1 cellular context compared by ENCODE assay signal in the genomic region with DNA sequence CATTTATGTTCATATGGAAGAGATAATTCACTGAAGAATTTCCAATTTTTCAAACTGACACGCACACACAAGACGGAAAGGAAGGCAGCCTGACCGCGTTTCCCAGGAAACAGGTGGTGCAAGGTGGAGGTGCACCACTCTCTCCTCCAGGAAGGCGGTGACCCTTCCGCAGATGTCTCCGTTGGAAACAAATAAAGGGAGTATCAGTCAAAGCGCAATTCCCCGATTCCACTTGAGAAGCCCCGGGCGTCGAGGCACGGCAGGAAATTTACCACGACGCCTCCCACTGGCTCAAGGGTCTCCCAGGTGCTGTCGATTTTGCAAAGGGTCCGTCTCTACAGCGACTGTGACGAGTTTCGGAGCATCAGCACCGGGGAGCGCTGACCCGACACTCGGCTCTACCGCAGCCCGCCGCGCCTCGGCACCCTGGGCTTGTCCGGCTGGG.
TF ChIP-seq lines count a peak whose summit lies in the region.

No MANE protein-coding gene starts in this region.

TF ChIP-seq in K562, 482 proteins besides CTCF, POLR2A, EP300 and RAD21 (continues in another document):
- TF ChIP-seq, protein P1, sequence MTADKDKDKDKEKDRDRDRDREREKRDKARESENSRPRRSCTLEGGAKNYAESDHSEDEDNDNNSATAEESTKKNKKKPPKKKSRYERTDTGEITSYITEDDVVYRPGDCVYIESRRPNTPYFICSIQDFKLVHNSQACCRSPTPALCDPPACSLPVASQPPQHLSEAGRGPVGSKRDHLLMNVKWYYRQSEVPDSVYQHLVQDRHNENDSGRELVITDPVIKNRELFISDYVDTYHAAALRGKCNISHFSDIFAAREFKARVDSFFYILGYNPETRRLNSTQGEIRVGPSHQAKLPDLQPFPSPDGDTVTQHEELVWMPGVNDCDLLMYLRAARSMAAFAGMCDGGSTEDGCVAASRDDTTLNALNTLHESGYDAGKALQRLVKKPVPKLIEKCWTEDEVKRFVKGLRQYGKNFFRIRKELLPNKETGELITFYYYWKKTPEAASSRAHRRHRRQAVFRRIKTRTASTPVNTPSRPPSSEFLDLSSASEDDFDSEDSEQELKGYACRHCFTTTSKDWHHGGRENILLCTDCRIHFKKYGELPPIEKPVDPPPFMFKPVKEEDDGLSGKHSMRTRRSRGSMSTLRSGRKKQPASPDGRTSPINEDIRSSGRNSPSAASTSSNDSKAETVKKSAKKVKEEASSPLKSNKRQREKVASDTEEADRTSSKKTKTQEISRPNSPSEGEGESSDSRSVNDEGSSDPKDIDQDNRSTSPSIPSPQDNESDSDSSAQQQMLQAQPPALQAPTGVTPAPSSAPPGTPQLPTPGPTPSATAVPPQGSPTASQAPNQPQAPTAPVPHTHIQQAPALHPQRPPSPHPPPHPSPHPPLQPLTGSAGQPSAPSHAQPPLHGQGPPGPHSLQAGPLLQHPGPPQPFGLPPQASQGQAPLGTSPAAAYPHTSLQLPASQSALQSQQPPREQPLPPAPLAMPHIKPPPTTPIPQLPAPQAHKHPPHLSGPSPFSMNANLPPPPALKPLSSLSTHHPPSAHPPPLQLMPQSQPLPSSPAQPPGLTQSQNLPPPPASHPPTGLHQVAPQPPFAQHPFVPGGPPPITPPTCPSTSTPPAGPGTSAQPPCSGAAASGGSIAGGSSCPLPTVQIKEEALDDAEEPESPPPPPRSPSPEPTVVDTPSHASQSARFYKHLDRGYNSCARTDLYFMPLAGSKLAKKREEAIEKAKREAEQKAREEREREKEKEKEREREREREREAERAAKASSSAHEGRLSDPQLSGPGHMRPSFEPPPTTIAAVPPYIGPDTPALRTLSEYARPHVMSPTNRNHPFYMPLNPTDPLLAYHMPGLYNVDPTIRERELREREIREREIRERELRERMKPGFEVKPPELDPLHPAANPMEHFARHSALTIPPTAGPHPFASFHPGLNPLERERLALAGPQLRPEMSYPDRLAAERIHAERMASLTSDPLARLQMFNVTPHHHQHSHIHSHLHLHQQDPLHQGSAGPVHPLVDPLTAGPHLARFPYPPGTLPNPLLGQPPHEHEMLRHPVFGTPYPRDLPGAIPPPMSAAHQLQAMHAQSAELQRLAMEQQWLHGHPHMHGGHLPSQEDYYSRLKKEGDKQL (CRISPR knock-in tag; IDR thresholded peaks at IDR 0.05; ENCODE audit: borderline replicate concordance), result no peak
- 0 out of 2 replicates have a peak, but pooled peaks have one; percentile 25 for TF ChIP-seq CBX1 (IDR thresholded peaks at IDR 0.05; ENCODE audit: low read depth)
- TF ChIP-seq PHB2 (IDR thresholded peaks at IDR 0.05; ENCODE audit: low read depth), result no peak
- no peak for TF ChIP-seq NCOA1 (IDR thresholded peaks at IDR 0.05; ENCODE audit: low read depth)
- TF ChIP-seq, protein P2, sequence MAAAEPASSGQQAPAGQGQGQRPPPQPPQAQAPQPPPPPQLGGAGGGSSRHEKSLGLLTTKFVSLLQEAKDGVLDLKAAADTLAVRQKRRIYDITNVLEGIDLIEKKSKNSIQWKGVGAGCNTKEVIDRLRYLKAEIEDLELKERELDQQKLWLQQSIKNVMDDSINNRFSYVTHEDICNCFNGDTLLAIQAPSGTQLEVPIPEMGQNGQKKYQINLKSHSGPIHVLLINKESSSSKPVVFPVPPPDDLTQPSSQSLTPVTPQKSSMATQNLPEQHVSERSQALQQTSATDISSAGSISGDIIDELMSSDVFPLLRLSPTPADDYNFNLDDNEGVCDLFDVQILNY (CRISPR knock-in tag; IDR thresholded peaks at IDR 0.05), result 0 out of 2 replicates have a peak, but pooled peaks have one; percentile 6
- TF ChIP-seq ZNF507 (tag; conservative IDR thresholded peaks at IDR 0.05), result no peak
- no peak for TF ChIP-seq TGIF2 (CRISPR knock-in tag; IDR thresholded peaks at IDR 0.05)
- TF ChIP-seq HDAC1 (IDR thresholded peaks at IDR 0.05), result no peak
- no peak for TF ChIP-seq ASH1L (IDR thresholded peaks at IDR 0.05; ENCODE audit: borderline replicate concordance, low read depth, partially characterized antibody)
- TF ChIP-seq, protein P3, sequence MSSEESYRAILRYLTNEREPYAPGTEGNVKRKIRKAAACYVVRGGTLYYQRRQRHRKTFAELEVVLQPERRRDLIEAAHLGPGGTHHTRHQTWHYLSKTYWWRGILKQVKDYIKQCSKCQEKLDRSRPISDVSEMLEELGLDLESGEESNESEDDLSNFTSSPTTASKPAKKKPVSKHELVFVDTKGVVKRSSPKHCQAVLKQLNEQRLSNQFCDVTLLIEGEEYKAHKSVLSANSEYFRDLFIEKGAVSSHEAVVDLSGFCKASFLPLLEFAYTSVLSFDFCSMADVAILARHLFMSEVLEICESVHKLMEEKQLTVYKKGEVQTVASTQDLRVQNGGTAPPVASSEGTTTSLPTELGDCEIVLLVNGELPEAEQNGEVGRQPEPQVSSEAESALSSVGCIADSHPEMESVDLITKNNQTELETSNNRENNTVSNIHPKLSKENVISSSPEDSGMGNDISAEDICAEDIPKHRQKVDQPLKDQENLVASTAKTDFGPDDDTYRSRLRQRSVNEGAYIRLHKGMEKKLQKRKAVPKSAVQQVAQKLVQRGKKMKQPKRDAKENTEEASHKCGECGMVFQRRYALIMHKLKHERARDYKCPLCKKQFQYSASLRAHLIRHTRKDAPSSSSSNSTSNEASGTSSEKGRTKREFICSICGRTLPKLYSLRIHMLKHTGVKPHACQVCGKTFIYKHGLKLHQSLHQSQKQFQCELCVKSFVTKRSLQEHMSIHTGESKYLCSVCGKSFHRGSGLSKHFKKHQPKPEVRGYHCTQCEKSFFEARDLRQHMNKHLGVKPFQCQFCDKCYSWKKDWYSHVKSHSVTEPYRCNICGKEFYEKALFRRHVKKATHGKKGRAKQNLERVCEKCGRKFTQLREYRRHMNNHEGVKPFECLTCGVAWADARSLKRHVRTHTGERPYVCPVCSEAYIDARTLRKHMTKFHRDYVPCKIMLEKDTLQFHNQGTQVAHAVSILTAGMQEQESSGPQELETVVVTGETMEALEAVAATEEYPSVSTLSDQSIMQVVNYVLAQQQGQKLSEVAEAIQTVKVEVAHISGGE (CRISPR knock-in tag; IDR thresholded peaks at IDR 0.05), result no peak; a peak in 1 of 6 replicates
- no peak for TF ChIP-seq ZFP91 (CRISPR knock-in tag; IDR thresholded peaks at IDR 0.05)
- TF ChIP-seq ZNF12 (CRISPR knock-in tag; IDR thresholded peaks at IDR 0.05), result no peak
- TF ChIP-seq ZNF217 (CRISPR knock-in tag; IDR thresholded peaks at IDR 0.05), result no peak
- no peak for TF ChIP-seq HMG20B (CRISPR knock-in tag; IDR thresholded peaks at IDR 0.05)
- TF ChIP-seq ZC3H8 (IDR thresholded peaks at IDR 0.05), result no peak
- TF ChIP-seq, protein P4, sequence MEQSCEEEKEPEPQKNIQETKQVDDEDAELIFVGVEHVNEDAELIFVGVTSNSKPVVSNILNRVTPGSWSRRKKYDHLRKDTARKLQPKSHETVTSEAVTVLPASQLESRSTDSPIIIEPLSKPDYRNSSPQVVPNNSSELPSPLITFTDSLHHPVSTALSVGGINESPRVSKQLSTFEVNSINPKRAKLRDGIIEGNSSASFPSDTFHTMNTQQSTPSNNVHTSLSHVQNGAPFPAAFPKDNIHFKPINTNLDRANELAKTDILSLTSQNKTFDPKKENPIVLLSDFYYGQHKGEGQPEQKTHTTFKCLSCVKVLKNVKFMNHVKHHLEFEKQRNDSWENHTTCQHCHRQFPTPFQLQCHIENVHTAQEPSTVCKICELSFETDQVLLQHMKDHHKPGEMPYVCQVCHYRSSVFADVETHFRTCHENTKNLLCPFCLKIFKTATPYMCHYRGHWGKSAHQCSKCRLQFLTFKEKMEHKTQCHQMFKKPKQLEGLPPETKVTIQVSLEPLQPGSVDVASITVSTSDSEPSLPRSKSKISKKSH (CRISPR knock-in tag; IDR thresholded peaks at IDR 0.05), result no peak
- TF ChIP-seq RHOXF2B (CRISPR knock-in tag; conservative IDR thresholded peaks at IDR 0.05), result no peak
- TF ChIP-seq STAT6 (CRISPR knock-in tag; IDR thresholded peaks at IDR 0.05), result no peak
- TF ChIP-seq NFE2L1 (tag; IDR thresholded peaks at IDR 0.05; ENCODE audit: borderline replicate concordance, low read depth), result no peak
- TF ChIP-seq ZNF384 (IDR thresholded peaks at IDR 0.05; ENCODE audit: low read depth, low read length), result no peak
- TF ChIP-seq ZBTB9 (CRISPR knock-in tag; IDR thresholded peaks at IDR 0.05), result peak; percentile 49; the same call in 1 of the 2 replicates
- TF ChIP-seq, protein P5, sequence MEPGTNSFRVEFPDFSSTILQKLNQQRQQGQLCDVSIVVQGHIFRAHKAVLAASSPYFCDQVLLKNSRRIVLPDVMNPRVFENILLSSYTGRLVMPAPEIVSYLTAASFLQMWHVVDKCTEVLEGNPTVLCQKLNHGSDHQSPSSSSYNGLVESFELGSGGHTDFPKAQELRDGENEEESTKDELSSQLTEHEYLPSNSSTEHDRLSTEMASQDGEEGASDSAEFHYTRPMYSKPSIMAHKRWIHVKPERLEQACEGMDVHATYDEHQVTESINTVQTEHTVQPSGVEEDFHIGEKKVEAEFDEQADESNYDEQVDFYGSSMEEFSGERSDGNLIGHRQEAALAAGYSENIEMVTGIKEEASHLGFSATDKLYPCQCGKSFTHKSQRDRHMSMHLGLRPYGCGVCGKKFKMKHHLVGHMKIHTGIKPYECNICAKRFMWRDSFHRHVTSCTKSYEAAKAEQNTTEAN (CRISPR knock-in tag; IDR thresholded peaks at IDR 0.05), result no peak
- TF ChIP-seq, protein P6, sequence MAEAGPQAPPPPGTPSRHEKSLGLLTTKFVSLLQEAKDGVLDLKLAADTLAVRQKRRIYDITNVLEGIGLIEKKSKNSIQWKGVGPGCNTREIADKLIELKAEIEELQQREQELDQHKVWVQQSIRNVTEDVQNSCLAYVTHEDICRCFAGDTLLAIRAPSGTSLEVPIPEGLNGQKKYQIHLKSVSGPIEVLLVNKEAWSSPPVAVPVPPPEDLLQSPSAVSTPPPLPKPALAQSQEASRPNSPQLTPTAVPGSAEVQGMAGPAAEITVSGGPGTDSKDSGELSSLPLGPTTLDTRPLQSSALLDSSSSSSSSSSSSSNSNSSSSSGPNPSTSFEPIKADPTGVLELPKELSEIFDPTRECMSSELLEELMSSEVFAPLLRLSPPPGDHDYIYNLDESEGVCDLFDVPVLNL (CRISPR knock-in tag; IDR thresholded peaks at IDR 0.05; ENCODE audit: low read depth), result no peak
- TF ChIP-seq ETV5 (CRISPR knock-in tag; IDR thresholded peaks at IDR 0.05; ENCODE audit: low read depth), result 0 out of 2 replicates have a peak, but pooled peaks have one; percentile 22
- peak; percentile 5; the same call in 1 of the 2 replicates for TF ChIP-seq GABPA (tag; conservative IDR thresholded peaks at IDR 0.05; ENCODE audit: low read depth)
- no peak for TF ChIP-seq EGR1 (conservative IDR thresholded peaks at IDR 0.05)
